In the genomic region with DNA sequence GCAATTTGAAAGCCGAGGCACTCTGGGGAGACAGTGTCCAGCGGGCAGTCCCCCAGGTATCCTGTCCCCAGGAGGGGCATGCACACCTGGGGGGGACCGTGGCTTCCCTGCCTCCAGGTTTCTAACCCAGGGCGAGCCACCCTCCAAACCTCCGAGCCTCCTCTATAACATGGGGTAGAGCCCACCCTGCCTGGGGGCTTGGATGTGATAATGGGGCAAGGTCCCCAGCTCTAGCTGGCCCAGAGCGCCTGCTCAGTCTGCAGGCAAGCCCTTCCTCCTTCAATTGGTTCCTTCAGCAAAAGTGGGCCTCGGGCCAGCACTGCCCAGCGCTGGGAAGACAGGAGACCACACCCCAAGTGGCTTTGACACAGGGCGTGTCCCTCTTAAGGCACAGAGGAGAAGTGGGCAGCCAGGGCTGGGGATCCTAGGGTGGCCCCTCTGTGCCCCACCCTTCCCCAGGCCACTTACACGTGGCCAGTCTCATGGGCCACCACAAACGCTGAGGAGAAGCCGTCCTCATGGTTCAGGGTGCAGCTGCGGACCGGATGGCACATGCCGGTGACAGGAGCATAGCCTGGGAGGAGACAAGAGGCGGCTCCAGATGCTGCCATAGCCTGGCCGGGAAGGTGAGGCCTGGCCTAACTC, we compare ENCODE assay signal across 1 cellular context.
TF ChIP-seq lines count a peak whose summit lies in the region.

No MANE protein-coding gene starts in this region.

TF ChIP-seq in HepG2, 621 proteins besides CTCF, POLR2A, EP300 and RAD21 (continued from another document):
- TF ChIP-seq, protein P1, sequence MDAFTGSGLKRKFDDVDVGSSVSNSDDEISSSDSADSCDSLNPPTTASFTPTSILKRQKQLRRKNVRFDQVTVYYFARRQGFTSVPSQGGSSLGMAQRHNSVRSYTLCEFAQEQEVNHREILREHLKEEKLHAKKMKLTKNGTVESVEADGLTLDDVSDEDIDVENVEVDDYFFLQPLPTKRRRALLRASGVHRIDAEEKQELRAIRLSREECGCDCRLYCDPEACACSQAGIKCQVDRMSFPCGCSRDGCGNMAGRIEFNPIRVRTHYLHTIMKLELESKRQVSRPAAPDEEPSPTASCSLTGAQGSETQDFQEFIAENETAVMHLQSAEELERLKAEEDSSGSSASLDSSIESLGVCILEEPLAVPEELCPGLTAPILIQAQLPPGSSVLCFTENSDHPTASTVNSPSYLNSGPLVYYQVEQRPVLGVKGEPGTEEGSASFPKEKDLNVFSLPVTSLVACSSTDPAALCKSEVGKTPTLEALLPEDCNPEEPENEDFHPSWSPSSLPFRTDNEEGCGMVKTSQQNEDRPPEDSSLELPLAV (CRISPR knock-in tag; conservative IDR thresholded peaks at IDR 0.05; ENCODE audit: low read depth) = no peak
- TF ChIP-seq, protein P2, sequence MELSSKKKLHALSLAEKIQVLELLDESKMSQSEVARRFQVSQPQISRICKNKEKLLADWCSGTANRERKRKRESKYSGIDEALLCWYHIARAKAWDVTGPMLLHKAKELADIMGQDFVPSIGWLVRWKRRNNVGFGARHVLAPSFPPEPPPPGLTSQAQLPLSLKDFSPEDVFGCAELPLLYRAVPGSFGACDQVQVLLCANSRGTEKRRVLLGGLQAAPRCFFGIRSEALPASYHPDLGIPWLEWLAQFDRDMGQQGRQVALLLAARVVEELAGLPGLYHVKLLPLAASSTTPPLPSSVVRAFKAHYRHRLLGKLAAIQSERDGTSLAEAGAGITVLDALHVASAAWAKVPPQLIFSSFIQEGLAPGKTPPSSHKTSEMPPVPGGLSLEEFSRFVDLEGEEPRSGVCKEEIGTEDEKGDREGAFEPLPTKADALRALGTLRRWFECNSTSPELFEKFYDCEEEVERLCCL (CRISPR knock-in tag; IDR thresholded peaks at IDR 0.05; ENCODE audit: borderline replicate concordance) = no peak
- no peak for TF ChIP-seq SP140L (CRISPR knock-in tag; IDR thresholded peaks at IDR 0.05; ENCODE audit: borderline replicate concordance)
- TF ChIP-seq SMAD9 (CRISPR knock-in tag; IDR thresholded peaks at IDR 0.05) = no peak
- no peak for TF ChIP-seq ZNF775 (CRISPR knock-in tag; IDR thresholded peaks at IDR 0.05; ENCODE audit: borderline replicate concordance)
- no peak for TF ChIP-seq KLF9 (CRISPR knock-in tag; IDR thresholded peaks at IDR 0.05; ENCODE audit: low read depth)
- TF ChIP-seq, protein P3, sequence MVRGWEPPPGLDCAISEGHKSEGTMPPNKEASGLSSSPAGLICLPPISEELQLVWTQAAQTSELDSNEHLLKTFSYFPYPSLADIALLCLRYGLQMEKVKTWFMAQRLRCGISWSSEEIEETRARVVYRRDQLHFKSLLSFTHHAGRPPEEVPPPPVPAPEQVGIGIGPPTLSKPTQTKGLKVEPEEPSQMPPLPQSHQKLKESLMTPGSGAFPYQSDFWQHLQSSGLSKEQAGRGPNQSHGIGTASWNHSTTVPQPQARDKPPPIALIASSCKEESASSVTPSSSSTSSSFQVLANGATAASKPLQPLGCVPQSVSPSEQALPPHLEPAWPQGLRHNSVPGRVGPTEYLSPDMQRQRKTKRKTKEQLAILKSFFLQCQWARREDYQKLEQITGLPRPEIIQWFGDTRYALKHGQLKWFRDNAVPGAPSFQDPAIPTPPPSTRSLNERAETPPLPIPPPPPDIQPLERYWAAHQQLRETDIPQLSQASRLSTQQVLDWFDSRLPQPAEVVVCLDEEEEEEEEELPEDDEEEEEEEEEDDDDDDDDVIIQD (CRISPR knock-in tag; IDR thresholded peaks at IDR 0.05; ENCODE audit: low read depth) = no peak
- TF ChIP-seq, protein P4, sequence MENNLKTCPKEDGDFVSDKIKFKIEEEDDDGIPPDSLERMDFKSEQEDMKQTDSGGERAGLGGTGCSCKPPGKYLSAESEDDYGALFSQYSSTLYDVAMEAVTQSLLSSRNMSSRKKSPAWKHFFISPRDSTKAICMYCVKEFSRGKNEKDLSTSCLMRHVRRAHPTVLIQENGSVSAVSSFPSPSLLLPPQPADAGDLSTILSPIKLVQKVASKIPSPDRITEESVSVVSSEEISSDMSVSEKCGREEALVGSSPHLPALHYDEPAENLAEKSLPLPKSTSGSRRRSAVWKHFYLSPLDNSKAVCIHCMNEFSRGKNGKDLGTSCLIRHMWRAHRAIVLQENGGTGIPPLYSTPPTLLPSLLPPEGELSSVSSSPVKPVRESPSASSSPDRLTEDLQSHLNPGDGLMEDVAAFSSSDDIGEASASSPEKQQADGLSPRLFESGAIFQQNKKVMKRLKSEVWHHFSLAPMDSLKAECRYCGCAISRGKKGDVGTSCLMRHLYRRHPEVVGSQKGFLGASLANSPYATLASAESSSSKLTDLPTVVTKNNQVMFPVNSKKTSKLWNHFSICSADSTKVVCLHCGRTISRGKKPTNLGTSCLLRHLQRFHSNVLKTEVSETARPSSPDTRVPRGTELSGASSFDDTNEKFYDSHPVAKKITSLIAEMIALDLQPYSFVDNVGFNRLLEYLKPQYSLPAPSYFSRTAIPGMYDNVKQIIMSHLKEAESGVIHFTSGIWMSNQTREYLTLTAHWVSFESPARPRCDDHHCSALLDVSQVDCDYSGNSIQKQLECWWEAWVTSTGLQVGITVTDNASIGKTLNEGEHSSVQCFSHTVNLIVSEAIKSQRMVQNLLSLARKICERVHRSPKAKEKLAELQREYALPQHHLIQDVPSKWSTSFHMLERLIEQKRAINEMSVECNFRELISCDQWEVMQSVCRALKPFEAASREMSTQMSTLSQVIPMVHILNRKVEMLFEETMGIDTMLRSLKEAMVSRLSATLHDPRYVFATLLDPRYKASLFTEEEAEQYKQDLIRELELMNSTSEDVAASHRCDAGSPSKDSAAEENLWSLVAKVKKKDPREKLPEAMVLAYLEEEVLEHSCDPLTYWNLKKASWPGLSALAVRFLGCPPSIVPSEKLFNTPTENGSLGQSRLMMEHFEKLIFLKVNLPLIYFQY (CRISPR knock-in tag; IDR thresholded peaks at IDR 0.05; ENCODE audit: borderline replicate concordance) = no peak
- TF ChIP-seq ZNF546 (CRISPR knock-in tag; conservative IDR thresholded peaks at IDR 0.05) = no peak
- TF ChIP-seq ATM (IDR thresholded peaks at IDR 0.05; ENCODE audit: borderline replicate concordance) = no peak
- TF ChIP-seq ONECUT2 (CRISPR knock-in tag; IDR thresholded peaks at IDR 0.05) = no peak
- TF ChIP-seq, protein P5, sequence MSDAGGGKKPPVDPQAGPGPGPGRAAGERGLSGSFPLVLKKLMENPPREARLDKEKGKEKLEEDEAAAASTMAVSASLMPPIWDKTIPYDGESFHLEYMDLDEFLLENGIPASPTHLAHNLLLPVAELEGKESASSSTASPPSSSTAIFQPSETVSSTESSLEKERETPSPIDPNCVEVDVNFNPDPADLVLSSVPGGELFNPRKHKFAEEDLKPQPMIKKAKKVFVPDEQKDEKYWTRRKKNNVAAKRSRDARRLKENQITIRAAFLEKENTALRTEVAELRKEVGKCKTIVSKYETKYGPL (CRISPR knock-in tag; IDR thresholded peaks at IDR 0.05) = no peak
- TF ChIP-seq, protein P6, sequence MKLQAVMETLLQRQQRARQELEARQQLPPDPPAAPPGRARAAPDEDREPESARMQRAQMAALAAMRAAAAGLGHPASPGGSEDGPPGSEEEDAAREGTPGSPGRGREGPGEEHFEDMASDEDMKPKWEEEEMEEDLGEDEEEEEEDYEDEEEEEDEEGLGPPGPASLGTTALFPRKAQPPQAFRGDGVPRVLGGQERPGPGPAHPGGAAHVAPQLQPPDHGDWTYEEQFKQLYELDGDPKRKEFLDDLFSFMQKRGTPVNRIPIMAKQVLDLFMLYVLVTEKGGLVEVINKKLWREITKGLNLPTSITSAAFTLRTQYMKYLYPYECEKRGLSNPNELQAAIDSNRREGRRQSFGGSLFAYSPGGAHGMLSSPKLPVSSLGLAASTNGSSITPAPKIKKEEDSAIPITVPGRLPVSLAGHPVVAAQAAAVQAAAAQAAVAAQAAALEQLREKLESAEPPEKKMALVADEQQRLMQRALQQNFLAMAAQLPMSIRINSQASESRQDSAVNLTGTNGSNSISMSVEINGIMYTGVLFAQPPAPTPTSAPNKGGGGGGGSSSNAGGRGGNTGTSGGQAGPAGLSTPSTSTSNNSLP (IDR thresholded peaks at IDR 0.05; ENCODE audit: low read depth, low read length) = no peak
- no peak for TF ChIP-seq ZNF235 (CRISPR knock-in tag; IDR thresholded peaks at IDR 0.05; ENCODE audit: borderline replicate concordance)
- TF ChIP-seq FOXO1 (CRISPR knock-in tag; IDR thresholded peaks at IDR 0.05) = no peak
